Comparison of ENCODE assay signal across 21 cellular contexts in the genomic region with DNA sequence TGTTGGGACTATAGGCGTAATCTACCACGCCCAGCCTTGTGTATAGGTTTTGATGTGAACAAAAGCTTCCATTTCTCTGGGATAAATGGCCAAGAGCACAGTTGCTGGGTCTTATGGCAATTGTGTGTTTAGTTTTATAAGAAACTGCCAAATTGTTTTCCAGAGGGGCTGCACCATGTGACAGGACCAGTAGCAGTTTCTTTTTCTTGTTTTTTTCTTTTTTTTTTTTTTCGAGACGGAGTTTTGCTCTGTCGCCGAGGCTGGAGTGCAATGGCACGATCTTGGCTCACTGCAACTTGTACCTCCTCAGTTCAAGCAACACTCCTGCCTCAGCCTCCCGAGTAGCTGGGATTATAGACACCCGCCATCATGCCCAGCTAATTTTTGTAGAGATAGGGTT.
"Had no signal": no experiment of that assay in that cellular context is flagged by ENCODE, and none has a peak within 500 bp of the region (broad histone marks: within the 10 kb centered on the region; RNA-seq: fewer than 3 reads in every experiment).

No MANE protein-coding gene starts in this region.

- H3K9me3 ChIP-seq: neutrophil, pancreas, psoas muscle, right lobe of liver, sigmoid colon, stomach, thoracic aorta, thyroid gland, upper lobe of left lung, vagina had no signal

- H3K36me3 ChIP-seq: neutrophil, pancreas, right lobe of liver, sigmoid colon, stomach, thoracic aorta, thyroid gland, tibial nerve, upper lobe of left lung, vagina had no signal

- DNase-seq: nephron progenitor cell; nucleus accumbens; pancreas; psoas muscle; right cardiac atrium; sigmoid colon; stimulated activated CD4-positive, alpha-beta T cell treated with anti-CD3 and anti-CD28 coated beads, Interleukin-15, amount 100 ng/mL, for 24 hours; stimulated activated CD4-positive, alpha-beta T cell treated with anti-CD3 and anti-CD28 coated beads, Interleukin-2, amount 100 ng/mL, for 24 hours; stimulated activated CD4-positive, alpha-beta T cell treated with anti-CD3 and anti-CD28 coated beads, Interleukin-2, amount 100 ng/mL, for 48 hours; stimulated activated CD4-positive, alpha-beta T cell treated with anti-CD3 and anti-CD28 coated beads, Interleukin-4, amount 100 ng/mL, for 24 hours; stimulated activated naive B cell treated with anti-CD40 and anti-IgM and Interleukin-4, amounts not matched to agents 10 μg/mL and 1 μg/mL and 100 μg/mL, for 72 hours; stimulated activated naive CD4-positive, alpha-beta T cell treated with Interleukin-2 at 50 U/mL for 16 hours; stomach; thyroid gland; upper lobe of left lung had no signal

- H3K27ac ChIP-seq: neutrophil, pancreas, psoas muscle, right lobe of liver, sigmoid colon, stomach, thoracic aorta, thyroid gland, tibial nerve, upper lobe of left lung, vagina had no signal

- ATAC-seq: natural killer cell treated with Interleukin-12 subunit alpha and Interleukin-12 subunit beta and Interleukin-15 and Interleukin-18, amount 100 ng/mL, for 72 hours; psoas muscle; right cardiac atrium had no signal

- H3K4me1 ChIP-seq: pancreas, psoas muscle, right lobe of liver, sigmoid colon, stomach, thyroid gland, tibial nerve, upper lobe of left lung, vagina had no signal

- H3K27me3 ChIP-seq: pancreas, right lobe of liver, thyroid gland, upper lobe of left lung, vagina had no signal

- H3K4me3 ChIP-seq: pancreas, psoas muscle, right lobe of liver, sigmoid colon, stomach, thoracic aorta, thyroid gland, tibial nerve, upper lobe of left lung, vagina had no signal
